In genomic region chr2:11129598-11130449, GRCh38 we compare ENCODE assay signal across 8 cellular contexts. TPM values are rescaled to one million over a fixed set of nuclear protein-coding genes. Genes with fewer than 3 reads are reported as not detected.
DNase-seq lines count a peak whose midpoint lies in the region; ATAC-seq and TF ChIP-seq lines count a peak whose summit lies in the region.

No MANE protein-coding gene starts in this region.

- H2BK5ac ChIP-seq in mesenchymal stem cell (ENCODE audit: low read depth, low read length, poor library complexity, severe bottlenecking): no peak overlapping the region

- peak overlapping the region; percentile 11 to 93 for H2BK12ac ChIP-seq in mesenchymal stem cell (ENCODE audit: low read length in 2 of 2)

- H3K27me3 Mint-ChIP-seq in CD4-positive, alpha-beta memory T cell: no peaks in the 10 kb centered on the region
- H3K27me3 Mint-ChIP-seq in activated B cell treated with CpG ODN at 0.5 μM for 24 hours: peaks cover 5% of the 10 kb centered on the region

- H3K4me1 Mint-ChIP-seq in CD4-positive, alpha-beta memory T cell: peaks cover 14 to 53% (median 37%) of the 10 kb centered on the region in 4 donors
- peaks cover 34% of the 10 kb centered on the region for H3K4me1 Mint-ChIP-seq in activated B cell treated with CpG ODN at 0.5 μM for 24 hours

- peak overlapping the region; percentile 80 for H3K4me2 ChIP-seq in mesenchymal stem cell (ENCODE audit: low read length, poor library complexity, severe bottlenecking)

- peak overlapping the region; percentile 54 for H3K27ac ChIP-seq in CD4-positive, alpha-beta memory T cell (ENCODE audit: low read depth, low read length)
- H3K27ac ChIP-seq in KOPT-K1 (ENCODE audit: low read depth, low read length, poor library complexity, severe bottlenecking): peak overlapping the region; percentile 56
- no peak overlapping the region for H3K27ac ChIP-seq in mesenchymal stem cell (ENCODE audit: low read length, poor library complexity, severe bottlenecking)

- H3K9ac ChIP-seq in mesenchymal stem cell (ENCODE audit: low read length): peak overlapping the region; percentile 8

- peak overlapping the region; percentile 12 for H2BK15ac ChIP-seq in mesenchymal stem cell (ENCODE audit: low read depth, poor library complexity, severe bottlenecking)

- peaks cover 48% of the 10 kb centered on the region for H3K4me1 ChIP-seq in CD4-positive, alpha-beta memory T cell (ENCODE audit: insufficient read depth, low read length)
- H3K4me1 ChIP-seq in mesenchymal stem cell (ENCODE audit: control insufficient read depth, insufficient read depth, low read depth, low read length): peaks cover 17% of the 10 kb centered on the region

- no peaks in the 10 kb centered on the region for H3K9me3 Mint-ChIP-seq in CD4-positive, alpha-beta memory T cell
- no peaks in the 10 kb centered on the region for H3K9me3 Mint-ChIP-seq in activated B cell treated with CpG ODN at 0.5 μM for 24 hours

- POLR2A ChIA-PET in CD4-positive, alpha-beta memory T cell (lab: Charles Lee; ENCODE audit: partially characterized antibody): interaction anchor here (0.8 to 2.1 kb wide), 10 partner anchors 25 to 317 kb away, joined by 3 to 26 read pairs (median 6); partner anchors contain the start of genes PDIA6, ROCK2 and SLC66A3
- POLR2A ChIA-PET in activated B cell treated with CpG ODN at 0.5 μM for 24 hours (lab: Charles Lee): interaction anchor here (0.9 to 1.3 kb wide), 4 partner anchors 9 to 318 kb away, joined by 3 to 7 read pairs (median 4); partner anchors contain the start of gene SLC66A3

- H3K27me3 ChIP-seq in CD4-positive, alpha-beta memory T cell (ENCODE audit: insufficient read depth, low read length): no peaks in the 10 kb centered on the region
- H3K27me3 ChIP-seq in mesenchymal stem cell (ENCODE audit: control insufficient read depth in 1 of 2, insufficient read depth in 1 of 2, low read length in 2 of 2): peaks cover 19 to 41% of the 10 kb centered on the region in 2 experiments

- H3K23ac ChIP-seq in mesenchymal stem cell (ENCODE audit: low read length in 2 of 2): no peak overlapping the region

- WGBS in mesenchymal stem cell: 10% methylated on average over 40 of the region's 46 CpGs

- H3K36me3 ChIP-seq in CD4-positive, alpha-beta memory T cell (ENCODE audit: insufficient read depth, low read length): no peaks in the 10 kb centered on the region
- H3K36me3 ChIP-seq in KOPT-K1 (ENCODE audit: insufficient read depth, low read length) (no peaks in the 10 kb centered on the region), mesenchymal stem cell (ENCODE audit: control insufficient read depth in 1 of 2, insufficient read depth in 2 of 2, low read depth in 1 of 2, low read length in 2 of 2) (no peaks in the 10 kb centered on the region)

- H3K27ac Mint-ChIP-seq in CD4-positive, alpha-beta memory T cell: peak overlapping the region; percentile 77 to 92 (median 84)
- no peak overlapping the region for H3K27ac Mint-ChIP-seq in activated B cell treated with CpG ODN at 0.5 μM for 24 hours

- no peaks in the 10 kb centered on the region for H3K36me3 Mint-ChIP-seq in CD4-positive, alpha-beta memory T cell
- no peaks in the 10 kb centered on the region for H3K36me3 Mint-ChIP-seq in activated B cell treated with CpG ODN at 0.5 μM for 24 hours (ENCODE audit: low read depth)

- CTCF ChIA-PET in CD4-positive, alpha-beta memory T cell (lab: Charles Lee; ENCODE audit: partially characterized antibody): interaction anchor here (0.8 to 8.0 kb wide), 24 partner anchors 9 to 453 kb away, joined by 3 to 228 read pairs (median 4); partner anchors contain the start of genes E2F6, PDIA6 and SLC66A3
- CTCF ChIA-PET in activated B cell treated with CpG ODN at 0.5 μM for 24 hours (lab: Charles Lee): interaction anchor here (0.6 to 3.6 kb wide), 6 partner anchors 9 to 454 kb away, joined by 3 to 22 read pairs (median 3); no protein-coding TSS in a partner anchor

- peak overlapping the region; percentile 77 to 93 (median 82) for H3K4me3 Mint-ChIP-seq in CD4-positive, alpha-beta memory T cell
- peak overlapping the region; percentile 78 for H3K4me3 Mint-ChIP-seq in activated B cell treated with CpG ODN at 0.5 μM for 24 hours

- peak; percentile 81 to 85 (median 85) for DNase-seq in CD4-positive, alpha-beta memory T cell
- peak; percentile 71 for DNase-seq in activated B cell treated with CpG ODN at 0.5 μM for 24 hours
- peak; percentile 79 for DNase-seq in central memory CD4-positive, alpha-beta T cell
- peak; percentile 35 for DNase-seq in mesenchymal stem cell
- peak; percentile 48 for DNase-seq in stimulated activated CD8-positive, alpha-beta memory T cell treated with anti-CD3 and anti-CD28 coated beads, Interleukin-15, amount 100 ng/mL, for 24 hours (ENCODE audit: low read depth)
- DNase-seq in G401 (ENCODE audit: low spot score): no peak

- H3K18ac ChIP-seq in mesenchymal stem cell (ENCODE audit: low read depth in 1 of 2, low read length in 2 of 2): peak overlapping the region; percentile 70 to 86

- peak overlapping the region in 1 of 2 experiments; percentile 11 for H3K14ac ChIP-seq in mesenchymal stem cell (ENCODE audit: low read length in 2 of 2)

- peak overlapping the region; percentile 92 for H2AFZ ChIP-seq in mesenchymal stem cell (ENCODE audit: low read depth, low read length)

- H2AK5ac ChIP-seq in mesenchymal stem cell (ENCODE audit: low read length, severe bottlenecking): peak overlapping the region; percentile 4

- H3K4ac ChIP-seq in mesenchymal stem cell (ENCODE audit: low read depth in 1 of 2, low read length in 2 of 2): peak overlapping the region; percentile 44 to 82

- intact Hi-C loops in CD4-positive, alpha-beta memory T cell (cut with micrococcal nuclease): loop anchor here (1.0 to 10.0 kb wide), 5 partner anchors 25 to 647 kb away; partner anchors contain the start of genes E2F6 and SLC66A3
- intact Hi-C loops in activated B cell treated with CpG ODN at 0.5 μM for 24 hours (cut with micrococcal nuclease): loop anchor here (1.0 to 10.0 kb wide), 5 partner anchors 82 to 555 kb away; partner anchors contain the start of gene E2F6

- H4K91ac ChIP-seq in mesenchymal stem cell (ENCODE audit: low read length): peak overlapping the region; percentile 85

- H2BK120ac ChIP-seq in mesenchymal stem cell (ENCODE audit: low read depth, low read length): no peak overlapping the region

- in situ Hi-C loops in G401 (cut with HindIII; ENCODE audit: low sequenced_read_pairs): no loop called here

- no peaks in the 10 kb centered on the region for H3K79me1 ChIP-seq in mesenchymal stem cell (replicated peaks; ENCODE audit: low read length, poor library complexity, severe bottlenecking)

- H3K4me3 ChIP-seq in CD4-positive, alpha-beta memory T cell (ENCODE audit: low read length in 2 of 2): peak overlapping the region; percentile 19 to 57
- peak overlapping the region; percentile 43 to 60 for H3K4me3 ChIP-seq in mesenchymal stem cell (ENCODE audit: insufficient read depth in 1 of 2, low read depth in 1 of 2, low read length in 2 of 2)

- peak overlapping the region; percentile 90 for H4K8ac ChIP-seq in mesenchymal stem cell (ENCODE audit: low read length)

- H3K9me3 ChIP-seq in CD4-positive, alpha-beta memory T cell (ENCODE audit: control insufficient read depth in 1 of 2, low read length in 2 of 2): no peaks in the 10 kb centered on the region
- H3K9me3 ChIP-seq in KOPT-K1 (ENCODE audit: insufficient read depth, low read length, poor library complexity, severe bottlenecking) (no peaks in the 10 kb centered on the region), mesenchymal stem cell (ENCODE audit: control insufficient read depth, low read length) (no peaks in the 10 kb centered on the region)

- ATAC-seq in GM21423 (IDR thresholded peaks at IDR 0.05; ENCODE audit: unreplicated experiment): peak; percentile 64
- peak; percentile 88 for ATAC-seq in activated B cell treated with CpG ODN at 0.5 μM for 24 hours (ENCODE audit: low read depth)

- no peak for TF ChIP-seq CTCF in activated B cell treated with CpG ODN at 0.5 μM for 24 hours (IDR thresholded peaks at IDR 0.05)

RNA-seq across cellular contexts. Expression of gene SLC66A3, which starts 25.4 kb away (rescaled TPM):
- 10 to 100 TPM; 27.9 to 33.1 TPM for total RNA-seq in CD4-positive, alpha-beta memory T cell
- polyA plus RNA-seq in CD4-positive, alpha-beta memory T cell: 100 to 1,000 TPM in 1 of 2 donors, 10 to 100 TPM in 1; 82.6 to 110 TPM
- 14.3 and 15.2 TPM in 2 replicates for total RNA-seq in activated B cell treated with CpG ODN at 0.5 μM for 24 hours
- polyA plus RNA-seq in mesenchymal stem cell (2013, experiment 1 of 2): 36.6 TPM
- 33.8 TPM for polyA plus RNA-seq in mesenchymal stem cell (2013, experiment 2 of 2)
- 20.2 and 25.2 TPM in 2 replicates for total RNA-seq in G401 (2014; rRNA removed; shearing (Covaris generic))
